In genomic region chr6:115899883-115900282, GRCh38 we compare ENCODE assay signal across 1 cellular context.
TF ChIP-seq lines count a peak whose summit lies in the region.

No MANE protein-coding gene starts in this region.

TF ChIP-seq in H1, 55 proteins besides CTCF, POLR2A, EP300 and RAD21 (continued from another document):
- TF ChIP-seq ATF2 (IDR thresholded peaks at IDR 0.05; ENCODE audit: low read length) (no peak), TCF12 (IDR thresholded peaks at IDR 0.05; ENCODE audit: low read depth, low read length) (no peak), EGR1 (IDR thresholded peaks at IDR 0.05; ENCODE audit: borderline replicate concordance, low read depth, low read length) (no peak), RBBP5 (IDR thresholded peaks at IDR 0.05; ENCODE audit: borderline replicate concordance, low read depth, low read length) (no peak), ZNF274 (IDR thresholded peaks at IDR 0.05; ENCODE audit: borderline replicate concordance, extremely low read depth, low read length) (no peak), POLR2AphosphoS5 (IDR thresholded peaks at IDR 0.05; ENCODE audit: low read depth, low read length) (no peak), SIRT6 (IDR thresholded peaks at IDR 0.05; ENCODE audit: low read length) (no peak), PHF8 (conservative IDR thresholded peaks at IDR 0.05; ENCODE audit: low read depth, low read length) (no peak), TEAD4 (IDR thresholded peaks at IDR 0.05; ENCODE audit: low read depth, low read length) (no peak), HDAC2 (IDR thresholded peaks at IDR 0.05; ENCODE audit: borderline replicate concordance in 1 of 2, low read depth in 2 of 2, low read length in 2 of 2) (no peak), HDAC6 (IDR thresholded peaks at IDR 0.05; ENCODE audit: low read depth, low read length) (no peak)
